ENCODE assay signal across 18 cellular contexts in the genomic region with DNA sequence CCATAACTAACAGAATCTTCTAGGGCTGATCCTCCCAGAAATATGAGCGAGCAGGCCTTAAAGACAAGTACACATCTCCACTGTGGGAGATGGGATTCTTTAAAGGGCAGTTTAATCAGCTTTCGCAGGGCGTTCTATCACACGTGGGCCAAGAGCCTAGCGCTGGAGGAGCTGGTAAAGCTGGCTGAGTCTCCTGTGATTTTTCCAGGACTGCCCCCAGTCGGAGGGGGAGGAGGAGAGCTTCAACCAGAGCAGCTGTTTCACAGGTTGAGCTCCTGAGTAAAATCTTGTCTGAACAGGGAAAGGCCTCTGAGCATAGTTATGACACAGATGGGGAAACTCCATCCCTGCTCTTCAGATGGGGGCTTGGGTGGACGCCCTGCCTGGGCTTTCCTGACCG.
DNase-seq lines count a peak whose midpoint lies in the region; TF ChIP-seq lines count a peak whose summit lies in the region.
"Had no signal": no experiment of that assay in that cellular context is flagged by ENCODE, and none has a peak within 500 bp of the region (broad histone marks: within the 10 kb centered on the region; RNA-seq: fewer than 3 reads in every experiment).

No MANE protein-coding gene starts in this region.

- peaks cover 35% of the 10 kb centered on the region for H3K4me1 ChIP-seq in MM.1S (ENCODE audit: low read length)
- no peaks in the 10 kb centered on the region for H3K4me1 ChIP-seq in mesenchymal stem cell (ENCODE audit: control insufficient read depth, insufficient read depth, low read depth, low read length)
- no peaks in the 10 kb centered on the region for H3K4me1 ChIP-seq in uterus
- no peaks in the 10 kb centered on the region for H3K4me1 ChIP-seq in right atrium auricular region
- H3K4me1 ChIP-seq: Caco-2 had no signal

- H2BK5ac ChIP-seq in mesenchymal stem cell (ENCODE audit: low read depth, low read length, poor library complexity, severe bottlenecking), result no peak overlapping the region

- no peak overlapping the region for H3K18ac ChIP-seq in mesenchymal stem cell (ENCODE audit: low read depth in 1 of 2, low read length in 2 of 2)

- H4K20me1 ChIP-seq in MM.1S (ENCODE audit: insufficient read depth, low read length), result no peaks in the 10 kb centered on the region
- H4K20me1 ChIP-seq: BLaER1 had no signal

- H2AFZ ChIP-seq in MM.1S (ENCODE audit: low read length), result no peak overlapping the region
- no peak overlapping the region for H2AFZ ChIP-seq in mesenchymal stem cell (ENCODE audit: low read depth, low read length)
- H2AFZ ChIP-seq: GM23248 had no signal

- no peak overlapping the region for H3K23ac ChIP-seq in mesenchymal stem cell (ENCODE audit: low read length in 2 of 2)

- H3K9me3 ChIP-seq in MM.1S (replicated peaks; ENCODE audit: insufficient read depth, low read length), result no peaks in the 10 kb centered on the region
- peaks cover 8% of the 10 kb centered on the region for H3K9me3 ChIP-seq in mesenchymal stem cell (ENCODE audit: control insufficient read depth, low read length)
- no peaks in the 10 kb centered on the region for H3K9me3 ChIP-seq in uterus
- peaks cover 0 to 7% of the 10 kb centered on the region in 2 donors for H3K9me3 ChIP-seq in right atrium auricular region

- H3K4me3 ChIP-seq in MM.1S (ENCODE audit: low read length) (no peak overlapping the region), mesenchymal stem cell (ENCODE audit: insufficient read depth in 1 of 2, low read depth in 1 of 2, low read length in 2 of 2) (no peak overlapping the region), uterus (no peak overlapping the region), right atrium auricular region (no peak overlapping the region)
- H3K4me3 ChIP-seq: BLaER1, GM23248 had no signal

- peak overlapping the region in 1 of 2 experiments; percentile 81 for H2BK12ac ChIP-seq in mesenchymal stem cell (ENCODE audit: low read length in 2 of 2)

- no peaks in the 10 kb centered on the region for H3K79me2 ChIP-seq in MM.1S (ENCODE audit: low read length)

- no peak overlapping the region for H3K4ac ChIP-seq in mesenchymal stem cell (ENCODE audit: low read depth in 1 of 2, low read length in 2 of 2)

- H2BK120ac ChIP-seq in mesenchymal stem cell (ENCODE audit: low read depth, low read length), result no peak overlapping the region

- H3K9ac ChIP-seq in MM.1S (ENCODE audit: low read length) (no peak overlapping the region), mesenchymal stem cell (ENCODE audit: low read length) (no peak overlapping the region)
- H3K9ac ChIP-seq: BLaER1, GM23248 had no signal

- H3K36me3 ChIP-seq in MM.1S (replicated peaks; ENCODE audit: insufficient read depth, low read length) (no peaks in the 10 kb centered on the region), mesenchymal stem cell (ENCODE audit: control insufficient read depth in 1 of 2, insufficient read depth in 2 of 2, low read depth in 1 of 2, low read length in 2 of 2) (no peaks in the 10 kb centered on the region), uterus (no peaks in the 10 kb centered on the region), right atrium auricular region (no peaks in the 10 kb centered on the region)
- H3K36me3 ChIP-seq: BLaER1 had no signal

- no peak for TF ChIP-seq CTCF in MM.1S (IDR thresholded peaks at IDR 0.05; ENCODE audit: low read length)
- TF ChIP-seq CTCF in uterus (IDR thresholded peaks at IDR 0.05), result no peak
- no peak for TF ChIP-seq CTCF in right atrium auricular region (IDR thresholded peaks at IDR 0.05)

- peak overlapping the region; percentile 16 for H2BK15ac ChIP-seq in mesenchymal stem cell (ENCODE audit: low read depth, poor library complexity, severe bottlenecking)

- H4K91ac ChIP-seq in mesenchymal stem cell (ENCODE audit: low read length), result no peak overlapping the region

- no peak overlapping the region for H3K27ac ChIP-seq in MM.1S (ENCODE audit: low read length)
- H3K27ac ChIP-seq in mesenchymal stem cell (ENCODE audit: low read length, poor library complexity, severe bottlenecking), result no peak overlapping the region
- H3K27ac ChIP-seq in uterus, result peak overlapping the region; percentile 65 to 78
- H3K27ac ChIP-seq in right atrium auricular region, result no peak overlapping the region
- H3K27ac ChIP-seq: 22Rv1, BLaER1, C4-2B, GM23248 had no signal

- no peak overlapping the region for H4K8ac ChIP-seq in mesenchymal stem cell (ENCODE audit: low read length)

- 96% methylated on average over 8 of the region's 8 CpGs for WGBS in mesenchymal stem cell

- peak overlapping the region; percentile 35; the same call in 1 of the 2 replicates for H3K4me2 ChIP-seq in MM.1S (ENCODE audit: low read depth, low read length)
- no peak overlapping the region for H3K4me2 ChIP-seq in mesenchymal stem cell (ENCODE audit: low read length, poor library complexity, severe bottlenecking)

- peak; percentile 21 for DNase-seq in NCI-H82 (lab: John Stamatoyannopoulos, UW)
- no peak for DNase-seq in NCI-H82 treated with DMSO at 0.1 percent for 48 hours (lab: John Stamatoyannopoulos, UW; ENCODE audit: unreplicated experiment)
- no peak for DNase-seq in MM.1S
- DNase-seq in mesenchymal stem cell, result no peak
- DNase-seq in uterus, result peak; percentile 50 to 54
- DNase-seq in Kasumi-1 (lab: John Stamatoyannopoulos, UW), result no peak
- DNase-seq in right atrium auricular region (ENCODE audit: low spot score), result no peak
- no peak for DNase-seq in NCI-H748 treated with DMSO at 0.1 percent for 48 hours (lab: John Stamatoyannopoulos, UW)
- DNase-seq: Caco-2; CD4-positive, CD25-positive, alpha-beta regulatory T cell; CD8-positive, alpha-beta T cell; DMS153; DND-41; GM23248; H9 had no signal

- H3K27me3 ChIP-seq in MM.1S (replicated peaks; ENCODE audit: insufficient read depth, low read length) (peaks cover 46% of the 10 kb centered on the region), mesenchymal stem cell (ENCODE audit: control insufficient read depth in 1 of 2, insufficient read depth in 1 of 2, low read length in 2 of 2) (peaks cover 0 to 3% of the 10 kb centered on the region in 2 experiments), uterus (no peaks in the 10 kb centered on the region), right atrium auricular region (no peaks in the 10 kb centered on the region)
- H3K27me3 ChIP-seq: BLaER1 had no signal

- H3F3A ChIP-seq in MM.1S (ENCODE audit: insufficient read depth, low read length), result peaks cover 17% of the 10 kb centered on the region

- H3K9me2 ChIP-seq in MM.1S (replicated peaks; ENCODE audit: insufficient read depth, low read length), result no peaks in the 10 kb centered on the region

- intact Hi-C loops in uterus (cut with DNase I; ENCODE audit: low total_unique reads), result no loop called here

- H2AK5ac ChIP-seq in mesenchymal stem cell (ENCODE audit: low read length, severe bottlenecking), result no peak overlapping the region

- H3K79me1 ChIP-seq in mesenchymal stem cell (replicated peaks; ENCODE audit: low read length, poor library complexity, severe bottlenecking), result no peaks in the 10 kb centered on the region

- TF ChIP-seq POLR2A in uterus (IDR thresholded peaks at IDR 0.05), result no peak

- no peak overlapping the region for H3K14ac ChIP-seq in mesenchymal stem cell (ENCODE audit: low read length in 2 of 2)

Comparison
In these comparisons a context has a peak if more than half of its experiments do, and no peak if none do; other contexts are left out.
1. DNase-seq: peak in NCI-H82 (single experiment) and uterus (2 of 2); none in NCI-H82 treated with DMSO at 0.1 percent for 48 hours (single experiment), MM.1S (single experiment), mesenchymal stem cell (single experiment), Kasumi-1 (0 of 2), right atrium auricular region (single experiment) and NCI-H748 treated with DMSO at 0.1 percent for 48 hours (single experiment).
2. H3K27ac ChIP-seq: peak in uterus (2 of 2); none in MM.1S (single experiment), mesenchymal stem cell (single experiment) and right atrium auricular region (0 of 2).